10 cellular contexts compared by ENCODE assay signal in the genomic region with DNA sequence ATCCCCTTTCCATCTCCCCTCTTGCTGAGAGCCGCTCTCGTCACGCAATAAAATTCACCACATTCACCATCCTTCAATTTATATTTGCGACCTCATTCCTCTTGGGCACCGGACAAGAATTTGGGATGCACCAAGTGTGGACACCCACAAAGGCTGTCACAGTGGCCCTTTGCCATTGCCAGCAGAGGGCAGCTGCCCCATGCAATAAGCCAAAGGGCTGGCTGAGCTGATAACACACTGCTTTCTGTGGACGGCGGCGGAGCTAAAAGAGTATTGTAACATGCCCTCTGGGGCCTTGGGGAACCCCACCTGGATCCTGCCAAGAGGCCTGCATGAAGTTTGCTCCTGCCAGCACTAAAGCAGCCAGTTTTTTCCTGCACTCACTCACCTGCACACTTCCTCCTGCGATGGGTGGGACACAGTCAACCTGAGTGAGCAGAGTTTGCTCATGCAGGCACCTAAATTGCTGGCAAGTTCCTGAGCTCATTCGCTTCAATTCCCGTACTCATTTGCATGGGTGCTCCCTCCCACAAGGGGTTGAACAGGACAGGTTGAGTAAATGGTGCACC.
A peak's percentile ranks its signal among the peaks of the same experiment; 100 is the strongest.
DNase-seq lines count a peak whose midpoint lies in the region; ATAC-seq, FAIRE-seq and TF ChIP-seq lines count a peak whose summit lies in the region.
"Had no signal": no experiment of that assay in that cellular context is flagged by ENCODE, and none has a peak within 500 bp of the region (broad histone marks: within the 10 kb centered on the region; RNA-seq: fewer than 3 reads in every experiment).

No MANE protein-coding gene starts in this region.

- H3K4me2 ChIP-seq in HepG2 (ENCODE audit: low read depth, low read length): no peak overlapping the region

- ATAC-seq in HepG2: no peak

- POLR2A ChIA-PET in HepG2 (lab: Yijun Ruan, JAX): no interaction called here

- no peaks in the 10 kb centered on the region for H4K20me1 ChIP-seq in HepG2 (ENCODE audit: insufficient read depth, low read length)

- no TSS peak for BruUV-seq in HepG2 (replicated peaks; lab: Mats Ljungman, UMichigan)

- TF ChIP-seq EP300 in HepG2 (IDR thresholded peaks at IDR 0.05; ENCODE audit: low read depth in 2 of 2, low read length in 2 of 2): no peak
- TF ChIP-seq EP300 in HepG2 (CRISPR knock-in tag; IDR thresholded peaks at IDR 0.05; ENCODE audit: borderline replicate concordance): no peak

- no peaks in the 10 kb centered on the region for H3K27me3 ChIP-seq in HepG2 (ENCODE audit: control insufficient read depth in 1 of 2, insufficient read depth in 2 of 2, low read length in 2 of 2)

- in situ Hi-C loops in HepG2 (cut with HindIII; ENCODE audit: extremely low pct_ligation_motif_present, low pct_unique_long_range_greater_than_20kb): no loop called here

- TF ChIP-seq CTCF in AG09309 (IDR thresholded peaks at IDR 0.05; ENCODE audit: control insufficient read depth, insufficient read depth, low read depth, low read length, missing control alignments) (peak; percentile 48), choroid plexus epithelial cell (conservative IDR thresholded peaks at IDR 0.05; ENCODE audit: low read depth, low read length) (peak; percentile 47), HepG2 (CRISPR knock-in tag; IDR thresholded peaks at IDR 0.05) (no peak)

- DNase-seq in AG09309 (ENCODE audit: low read depth): no peak
- DNase-seq in HTR-8/SVneo (ENCODE audit: insufficient read length, low spot score): peak; percentile 17
- no peak for DNase-seq in choroid plexus epithelial cell (ENCODE audit: low read depth)
- DNase-seq in HepG2 (ENCODE audit: low spot score): no peak
- DNase-seq in activated CD4-positive, alpha-beta T cell treated with anti-CD3 and anti-CD28 coated beads for 1 hour: no peak
- DNase-seq in activated gamma-delta T cell treated with Interleukin-2 at 50 U/mL for 16 hours: no peak
- no peak for DNase-seq in NCI-H1417 treated with DMSO at 0.1 percent for 48 hours (lab: John Stamatoyannopoulos, UW)
- no peak for DNase-seq in HPDE6-E6E7 (ENCODE audit: extremely low spot score)
- DNase-seq: activated CD4-positive, alpha-beta T cell treated with anti-CD3 and anti-CD28 coated beads, Interleukin-2, amount 10 ng/mL, durations not matched to agents 24 days and 14 days; COR-L47 had no signal

- CTCF ChIA-PET in HepG2 (lab: Yijun Ruan, JAX; ENCODE audit: low intra/inter-chr PET ratio, low total read pairs): no interaction called here

- no peaks in the 10 kb centered on the region for H3K4me1 ChIP-seq in HepG2 (ENCODE audit: insufficient read depth, low read length)

- 33% methylated on average over 8 of the region's 11 CpGs for WGBS in HepG2 (ENCODE audit: low lambda C conversion rate)

- H3K9me3 ChIP-seq in HepG2 (ENCODE audit: low read length): peaks cover 94% of the 10 kb centered on the region

- no peak overlapping the region for H3K27ac ChIP-seq in HepG2 (ENCODE audit: extremely low read length, insufficient read depth, low read length)

- H3K79me2 ChIP-seq in HepG2 (ENCODE audit: insufficient read depth, low read length): no peaks in the 10 kb centered on the region

- intact Hi-C loops in HepG2 (cut with micrococcal nuclease; ENCODE audit: unreplicated experiment): no loop called here

- no peaks in the 10 kb centered on the region for H3K36me3 ChIP-seq in HepG2 (replicated peaks in 1 of 2; ENCODE audit: control insufficient read depth in 1 of 2, insufficient read depth in 2 of 2, low read length in 2 of 2)

- H3K9ac ChIP-seq in HepG2 (ENCODE audit: insufficient read depth, low read depth, low read length): no peak overlapping the region

- TF ChIP-seq RAD21 in HepG2 (CRISPR knock-in tag; IDR thresholded peaks at IDR 0.05): no peak

- FAIRE-seq in HTR-8/SVneo (lab: Jason Lieb, UNC) (peak; percentile 72), HepG2 (lab: Jason Lieb, UNC) (no peak)

- TF ChIP-seq POLR2A in HepG2 (IDR thresholded peaks at IDR 0.05; ENCODE audit: insufficient read depth in 1 of 2, low read depth in 2 of 2, low read length in 2 of 2): no peak

- H3K4me3 ChIP-seq in AG09309 (ENCODE audit: control insufficient read depth, low read depth, low read length) (no peak overlapping the region), choroid plexus epithelial cell (ENCODE audit: low read depth, low read length) (no peak overlapping the region), HepG2 (replicated peaks in 1 of 3; ENCODE audit: insufficient read depth in 1 of 3, low read depth in 2 of 3, low read length in 3 of 3) (no peak overlapping the region)

- no peak overlapping the region for H2AFZ ChIP-seq in HepG2 (ENCODE audit: low read length)

TF ChIP-seq in HepG2, 621 proteins besides CTCF, POLR2A, EP300 and RAD21:
- TF ChIP-seq, protein P1, sequence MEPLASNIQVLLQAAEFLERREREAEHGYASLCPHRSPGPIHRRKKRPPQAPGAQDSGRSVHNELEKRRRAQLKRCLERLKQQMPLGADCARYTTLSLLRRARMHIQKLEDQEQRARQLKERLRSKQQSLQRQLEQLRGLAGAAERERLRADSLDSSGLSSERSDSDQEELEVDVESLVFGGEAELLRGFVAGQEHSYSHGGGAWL (CRISPR knock-in tag; IDR thresholded peaks at IDR 0.05): no peak
- no peak for TF ChIP-seq ZNF333 (CRISPR knock-in tag; IDR thresholded peaks at IDR 0.05; ENCODE audit: borderline replicate concordance)
- peak; percentile 25; the same call in 1 of the 2 replicates for TF ChIP-seq SMC3 (IDR thresholded peaks at IDR 0.05; ENCODE audit: low read length)
